Comparison of ENCODE assay signal across 24 cellular contexts in genomic region chr5:53071738-53072137, GRCh38. TPM values are rescaled to one million over a fixed set of nuclear protein-coding genes. Genes with fewer than 3 reads are reported as not detected.
DNase-seq lines count a peak whose midpoint lies in the region; ATAC-seq and TF ChIP-seq lines count a peak whose summit lies in the region.
"Had no signal": no experiment of that assay in that cellular context is flagged by ENCODE, and none has a peak within 500 bp of the region (broad histone marks: within the 10 kb centered on the region; RNA-seq: fewer than 3 reads in every experiment).

No MANE protein-coding gene starts in this region.

- H3K9me3 ChIP-seq in GM23248 (ENCODE audit: low read depth) = no peaks in the 10 kb centered on the region
- H3K9me3 ChIP-seq in right cardiac atrium (ENCODE audit: control insufficient read depth, low read length) = no peaks in the 10 kb centered on the region
- H3K9me3 ChIP-seq: thyroid gland had no signal

- DNase-seq in AG10803 (ENCODE audit: low read depth) (peak; percentile 85), GM23248 (peak; percentile 83), choroid plexus epithelial cell (ENCODE audit: low read depth) (peak; percentile 13), right cardiac atrium (no peak), COLO668 (lab: John Stamatoyannopoulos, UW; ENCODE audit: unreplicated experiment) (no peak)
- DNase-seq: activated CD4-positive, alpha-beta T cell treated with anti-CD3 and anti-CD28 coated beads, Interleukin-2, amount 50 U/mL, for 1 hour; activated CD8-positive, alpha-beta memory T cell treated with anti-CD3 and anti-CD28 coated beads, Interleukin-2, amount 50 U/mL, for 4 hours; activated effector memory CD4-positive, alpha-beta T cell treated with anti-CD3 and anti-CD28 coated beads, Interleukin-2, amount 50 U/mL, for 16 hours; amygdala; central memory CD4-positive, alpha-beta T cell; glutamatergic neuron; KBM-7; midbrain; NCI-H1694 treated with DMSO at 0.1 percent for 48 hours; NCI-H82; posterior cingulate gyrus; stimulated activated naive CD4-positive, alpha-beta T cell; T-helper 2 cell; thyroid gland had no signal

- H3K4me2 ChIP-seq in GM23248 (ENCODE audit: unreplicated experiment) = peak overlapping the region; percentile 74

- in situ Hi-C loops in GM23248 (cut with MboI) = no loop called here

- H3K4me3 ChIP-seq in AG10803 (ENCODE audit: low read length) = no peak overlapping the region
- peak overlapping the region; percentile 16; the same call in 1 of the 2 replicates for H3K4me3 ChIP-seq in GM23248
- no peak overlapping the region for H3K4me3 ChIP-seq in choroid plexus epithelial cell (ENCODE audit: low read depth, low read length)
- no peak overlapping the region for H3K4me3 ChIP-seq in right cardiac atrium (ENCODE audit: low read length)
- H3K4me3 ChIP-seq: thyroid gland had no signal

- H3F3A ChIP-seq in GM23248 (ENCODE audit: insufficient read depth) = peaks cover 68% of the 10 kb centered on the region

- intact Hi-C loops in right cardiac atrium (cut with DNase I) = no loop called here

- peaks cover 51% of the 10 kb centered on the region for H3K4me1 ChIP-seq in GM23248 (ENCODE audit: insufficient read depth)
- H3K4me1 ChIP-seq in right cardiac atrium (ENCODE audit: control insufficient read depth, insufficient read depth, low read length) = no peaks in the 10 kb centered on the region
- H3K4me1 ChIP-seq: thyroid gland had no signal

- H3K27me3 ChIP-seq in GM23248 (replicated peaks; ENCODE audit: insufficient read depth) (no peaks in the 10 kb centered on the region), right cardiac atrium (ENCODE audit: control insufficient read depth, insufficient read depth) (no peaks in the 10 kb centered on the region)
- H3K27me3 ChIP-seq: thyroid gland had no signal

- no peaks in the 10 kb centered on the region for H3K9me2 ChIP-seq in GM23248 (ENCODE audit: insufficient read depth)

- H3K36me3 ChIP-seq in GM23248 (ENCODE audit: low read depth) = peaks cover 29% of the 10 kb centered on the region

- peak overlapping the region; percentile 78 for H2AFZ ChIP-seq in GM23248

- peak; percentile 52 to 64 for ATAC-seq in right cardiac atrium
- ATAC-seq in HG03095 (IDR thresholded peaks at IDR 0.05; ENCODE audit: unreplicated experiment) = no peak
- ATAC-seq in HG03378 (IDR thresholded peaks at IDR 0.05; ENCODE audit: unreplicated experiment) = no peak
- ATAC-seq: left lobe of liver; natural killer cell treated with Interleukin-12 subunit alpha and Interleukin-12 subunit beta and Interleukin-15 and Interleukin-18, amount 100 ng/mL, for 72 hours had no signal

- peak overlapping the region; percentile 67 for H3K9ac ChIP-seq in GM23248

- TF ChIP-seq CTCF in AG10803 (conservative IDR thresholded peaks at IDR 0.05; ENCODE audit: low read length) (peak; percentile 56), choroid plexus epithelial cell (conservative IDR thresholded peaks at IDR 0.05; ENCODE audit: low read depth, low read length) (no peak)

- WGBS in GM23248 (ENCODE audit: low coverage in 1 of 2, low lambda C conversion rate in 2 of 2, missing lambda C conversion rate in 2 of 2), 2 experiments = 2 to 15% methylated on average over 2 of the region's 2 CpGs
- 69% methylated on average over 2 of the region's 2 CpGs for WGBS in right cardiac atrium

- H4K20me1 ChIP-seq in GM23248 (ENCODE audit: insufficient read depth) = no peaks in the 10 kb centered on the region

- H3K27ac ChIP-seq in GM23248 (peak overlapping the region; percentile 89), right cardiac atrium (ENCODE audit: low read length) (no peak overlapping the region)
- H3K27ac ChIP-seq: epithelial cell of prostate, thyroid gland had no signal

- no peaks in the 10 kb centered on the region for H3K79me2 ChIP-seq in GM23248 (ENCODE audit: insufficient read depth)

RNA-seq across cellular contexts. Expression of gene MOCS2, which starts 37.8 kb away (rescaled TPM):
- total RNA-seq in GM23248 (2014; rRNA removed; shearing (Covaris generic)) = 48.1 and 55.9 TPM in 2 replicates
- 80.5 and 83.7 TPM in 2 replicates for polyA plus RNA-seq in GM23248 (2016; fragmentation: Nextera tagmentation; extraction: Ambion mirVana)
- 10 to 100 TPM; 77.9 to 86.5 (median 83.6) TPM for total RNA-seq in right cardiac atrium
- 124 TPM for polyA plus RNA-seq in right cardiac atrium

Comparison
In these comparisons a context has a peak if more than half of its experiments do, and no peak if none do; other contexts are left out.
1. DNase-seq: peak in AG10803 (single experiment), GM23248 (single experiment) and choroid plexus epithelial cell (single experiment); none in right cardiac atrium (0 of 3) and COLO668 (single experiment).
2. ATAC-seq: peak in right cardiac atrium (2 of 2); none in HG03095 (single experiment) and HG03378 (single experiment).